Comparison of ENCODE assay signal across 9 cellular contexts in genomic region chr11:73404048-73404447, GRCh38. TPM values are rescaled to one million over a fixed set of nuclear protein-coding genes. Genes with fewer than 3 reads are reported as not detected.
DNase-seq lines count a peak whose midpoint lies in the region; ATAC-seq and TF ChIP-seq lines count a peak whose summit lies in the region.
"Had no signal": no experiment of that assay in that cellular context is flagged by ENCODE, and none has a peak within 500 bp of the region (broad histone marks: within the 10 kb centered on the region; RNA-seq: fewer than 3 reads in every experiment).

No MANE protein-coding gene starts in this region.

- in situ Hi-C loops in mammary epithelial cell (cut with MboI; ENCODE audit: low sequenced_read_pairs in 2 of 2): no loop called here

- H3K9me3 ChIP-seq in mammary epithelial cell (replicated peaks; ENCODE audit: insufficient read depth, low read length) (no peaks in the 10 kb centered on the region), upper lobe of right lung (no peaks in the 10 kb centered on the region)

- H3K4me3 ChIP-seq in mammary epithelial cell (replicated peaks in 1 of 3; ENCODE audit: insufficient read depth in 1 of 3, low read depth in 2 of 3, low read length in 3 of 3) (no peak overlapping the region), upper lobe of right lung (no peak overlapping the region)

- no peaks in the 10 kb centered on the region for H3K27me3 ChIP-seq in mammary epithelial cell (ENCODE audit: insufficient read depth, low read length)
- H3K27me3 ChIP-seq in upper lobe of right lung: no peaks in the 10 kb centered on the region

- H3K36me3 ChIP-seq in mammary epithelial cell (ENCODE audit: insufficient read depth, low read length) (peaks cover 4% of the 10 kb centered on the region), upper lobe of right lung (peaks cover 1% of the 10 kb centered on the region)

- peak; percentile 94 for ATAC-seq in upper lobe of right lung
- no peak for ATAC-seq in GM18870 (IDR thresholded peaks at IDR 0.05; ENCODE audit: unreplicated experiment)
- ATAC-seq in HG03439 (IDR thresholded peaks at IDR 0.05; ENCODE audit: unreplicated experiment): no peak

- CTCF ChIA-PET in mammary epithelial cell (lab: Charles Lee; ENCODE audit: low non-redundant PET): no interaction called here

- H3K27ac ChIP-seq in mammary epithelial cell (ENCODE audit: insufficient read depth, low read depth, low read length): no peak overlapping the region
- H3K27ac ChIP-seq in upper lobe of right lung: no peak overlapping the region

- peak; percentile 54 to 56 for TF ChIP-seq CTCF in mammary epithelial cell (conservative IDR thresholded peaks at IDR 0.05 in 1 of 2, IDR thresholded peaks at IDR 0.05 in 1 of 2; ENCODE audit: extremely low read depth in 1 of 2, insufficient read depth in 1 of 2, low read depth in 1 of 2, low read length in 2 of 2)
- peak; percentile 66 for TF ChIP-seq CTCF in upper lobe of right lung (IDR thresholded peaks at IDR 0.05)

- H2AFZ ChIP-seq in mammary epithelial cell (ENCODE audit: low read depth, low read length): no peak overlapping the region

- H4K20me1 ChIP-seq in mammary epithelial cell (ENCODE audit: insufficient read depth, low read length): no peaks in the 10 kb centered on the region

- DNase-seq in NCI-H2171 treated with DMSO at 0.1 percent for 48 hours (lab: John Stamatoyannopoulos, UW) (peak; percentile 30), NCI-H2171 (lab: John Stamatoyannopoulos, UW) (no peak), NCI-H446 (lab: John Stamatoyannopoulos, UW) (peak; percentile 26 to 50), mammary epithelial cell (peak; percentile 31), left kidney (ENCODE audit: low read depth, low spot score) (peak; percentile 80), upper lobe of right lung (no peak)
- DNase-seq: CD4-positive, CD25-positive, alpha-beta regulatory T cell had no signal

- BruUV-seq in mammary epithelial cell (replicated peaks; lab: Mats Ljungman, UMichigan): TSS peak; percentile 4

- H3K4me2 ChIP-seq in mammary epithelial cell (ENCODE audit: insufficient read depth, low read depth, low read length): no peak overlapping the region

- WGBS in mammary epithelial cell (ENCODE audit: low coverage, missing lambda C conversion rate): 88% methylated on average over 4 of the region's 4 CpGs

- no peak overlapping the region for H3K9ac ChIP-seq in mammary epithelial cell (ENCODE audit: insufficient read depth, low read length)

- H3K79me2 ChIP-seq in mammary epithelial cell (ENCODE audit: insufficient read depth, low read length): no peaks in the 10 kb centered on the region

- dilution Hi-C loops in mammary epithelial cell (cut with HindIII; ENCODE audit: low sequenced_read_pairs): loop anchor here (5.0 kb wide), 1 partner anchor 248 kb away; no protein-coding TSS in a partner anchor

- H3K4me1 ChIP-seq in mammary epithelial cell (ENCODE audit: insufficient read depth, low read length) (no peaks in the 10 kb centered on the region), upper lobe of right lung (no peaks in the 10 kb centered on the region)

- intact Hi-C loops in mammary epithelial cell (cut with micrococcal nuclease) (loop anchor here (1.0 kb wide), 1 partner anchor 257 kb away; no protein-coding TSS in a partner anchor), upper lobe of right lung (cut with DNase I) (no loop called here)

RNA-seq across cellular contexts. Expression of gene RELT, which starts 27.8 kb away (rescaled TPM):
- 10 to 100 TPM in 1 of 2 donors, 1 to 10 TPM in 1; 4.5 to 10.2 TPM for total RNA-seq in mammary epithelial cell
- 5.1 TPM for polyA plus RNA-seq in mammary epithelial cell
- polyA minus RNA-seq in mammary epithelial cell: 8.6 TPM
- 11.7 TPM for total RNA-seq in upper lobe of right lung

Comparison
In these comparisons a context has a peak if more than half of its experiments do, and no peak if none do; other contexts are left out.
1. DNase-seq: peak in NCI-H2171 treated with DMSO at 0.1 percent for 48 hours (single experiment), NCI-H446 (2 of 2), mammary epithelial cell (single experiment) and left kidney (single experiment); none in NCI-H2171 (single experiment) and upper lobe of right lung (single experiment).